In genomic region chr2:171159326-171160118, GRCh38 we compare ENCODE assay signal across 8 cellular contexts. TPM values are rescaled to one million over a fixed set of nuclear protein-coding genes. Genes with fewer than 3 reads are reported as not detected.
A peak's percentile ranks its signal among the peaks of the same experiment; 100 is the strongest.
DNase-seq lines count a peak whose midpoint lies in the region; ATAC-seq and TF ChIP-seq lines count a peak whose summit lies in the region.

No MANE protein-coding gene starts in this region.

- 0 to 1% methylated on average over 20 to 25 of the region's 38 CpGs for WGBS in mesodermal cell (ENCODE audit: insufficient coverage in 2 of 2), 2 experiments

- peak overlapping the region; percentile 90 for H3K27ac Mint-ChIP-seq in activated CD8-positive, alpha-beta memory T cell treated with anti-CD3 and anti-CD28 coated beads, Interleukin-2, amount 10 ng/mL, durations not matched to agents 7 days and 5 days

- DNase-seq in NCI-H748 (lab: John Stamatoyannopoulos, UW; ENCODE audit: unreplicated experiment): peak; percentile 72
- peak; percentile 63 for DNase-seq in activated CD8-positive, alpha-beta memory T cell treated with anti-CD3 and anti-CD28 coated beads, Interleukin-2, amount 10 ng/mL, durations not matched to agents 7 days and 5 days
- DNase-seq in stimulated activated CD8-positive, alpha-beta memory T cell treated with anti-CD3 and anti-CD28 coated beads, Interleukin-12 subunit alpha, Interleukin-12 subunit beta, amount 100 ng/mL, for 4 hours (ENCODE audit: low read depth): peak; percentile 22

- H3K36me3 Mint-ChIP-seq in activated CD8-positive, alpha-beta memory T cell treated with anti-CD3 and anti-CD28 coated beads, Interleukin-2, amount 10 ng/mL, durations not matched to agents 7 days and 5 days: peaks cover 3% of the 10 kb centered on the region

- H3K36me3 ChIP-seq in endocrine pancreas (ENCODE audit: control insufficient read depth, insufficient read depth, low read length): no peaks in the 10 kb centered on the region
- no peaks in the 10 kb centered on the region for H3K36me3 ChIP-seq in mesodermal cell (ENCODE audit: control insufficient read depth, insufficient read depth, low read length)

- H3K9me3 Mint-ChIP-seq in activated CD8-positive, alpha-beta memory T cell treated with anti-CD3 and anti-CD28 coated beads, Interleukin-2, amount 10 ng/mL, durations not matched to agents 7 days and 5 days (ENCODE audit: low read depth): no peaks in the 10 kb centered on the region

- H3K4me3 Mint-ChIP-seq in activated CD8-positive, alpha-beta memory T cell treated with anti-CD3 and anti-CD28 coated beads, Interleukin-2, amount 10 ng/mL, durations not matched to agents 7 days and 5 days: peak overlapping the region; percentile 91

- ATAC-seq in HG02885 (IDR thresholded peaks at IDR 0.05; ENCODE audit: poor library complexity, unreplicated experiment): peak; percentile 7
- ATAC-seq in activated CD8-positive, alpha-beta memory T cell treated with anti-CD3 and anti-CD28 coated beads, Interleukin-2, amount 10 ng/mL, durations not matched to agents 7 days and 5 days: peak; percentile 38
- no peak for ATAC-seq in HG03196 (IDR thresholded peaks at IDR 0.05; ENCODE audit: unreplicated experiment)

- H3K4me1 ChIP-seq in endocrine pancreas (ENCODE audit: control insufficient read depth, insufficient read depth, low read length) (peaks cover 13% of the 10 kb centered on the region), mesodermal cell (ENCODE audit: control insufficient read depth, insufficient read depth, low read length, poor library complexity, severe bottlenecking) (no peaks in the 10 kb centered on the region)

- H3K27me3 Mint-ChIP-seq in activated CD8-positive, alpha-beta memory T cell treated with anti-CD3 and anti-CD28 coated beads, Interleukin-2, amount 10 ng/mL, durations not matched to agents 7 days and 5 days: no peaks in the 10 kb centered on the region

- H3K27ac ChIP-seq in mesodermal cell (ENCODE audit: low read depth, low read length, severe bottlenecking): peak overlapping the region; percentile 97

- CTCF ChIA-PET in activated CD8-positive, alpha-beta memory T cell treated with anti-CD3 and anti-CD28 coated beads, Interleukin-2, amount 10 ng/mL, durations not matched to agents 7 days and 5 days (lab: Charles Lee): interaction anchor here (0.7 to 5.4 kb wide), 8 partner anchors 11 to 286 kb away, joined by 3 to 33 read pairs (median 8); partner anchors contain the start of gene GORASP2

- peak; percentile 62 for TF ChIP-seq CTCF in GM12873 (IDR thresholded peaks at IDR 0.05; ENCODE audit: insufficient read depth, low read depth, low read length, missing control alignments)

- H3K4me3 ChIP-seq in endocrine pancreas (ENCODE audit: control insufficient read depth, insufficient read depth, low read length) (peak overlapping the region; percentile 95), mesodermal cell (ENCODE audit: extremely low read depth, insufficient read depth, low read length, poor library complexity, severe bottlenecking) (peak overlapping the region; percentile 91)

- no peaks in the 10 kb centered on the region for H3K27me3 ChIP-seq in endocrine pancreas (ENCODE audit: control insufficient read depth, insufficient read depth, low read length)

- H3K9me3 ChIP-seq in endocrine pancreas (ENCODE audit: control insufficient read depth, low read length) (no peaks in the 10 kb centered on the region), mesodermal cell (ENCODE audit: control insufficient read depth, low read length) (no peaks in the 10 kb centered on the region)

- H3K4me1 Mint-ChIP-seq in activated CD8-positive, alpha-beta memory T cell treated with anti-CD3 and anti-CD28 coated beads, Interleukin-2, amount 10 ng/mL, durations not matched to agents 7 days and 5 days: peaks cover 61% of the 10 kb centered on the region

- peak overlapping the region; percentile 95 for H3K9ac ChIP-seq in endocrine pancreas (ENCODE audit: control insufficient read depth, insufficient read depth, low read length)

RNA-seq across cellular contexts. Expression of gene TLK1, which starts 1.2 kb away (rescaled TPM):
- 10 to 100 TPM; 81.3 to 83.2 TPM for total RNA-seq in activated CD8-positive, alpha-beta memory T cell treated with anti-CD3 and anti-CD28 coated beads, Interleukin-2, amount 10 ng/mL, durations not matched to agents 7 days and 5 days
- 24.5 TPM for polyA plus RNA-seq in mesodermal cell (2013, experiment 1 of 2)
- polyA plus RNA-seq in mesodermal cell (2013, experiment 2 of 2): 25.1 TPM

Comparison
In these comparisons a context has a peak if more than half of its experiments do, and no peak if none do; other contexts are left out.
1. DNase-seq: peak in every context shown above with its lines; median percentile 72 in NCI-H748; 63 in activated CD8-positive, alpha-beta memory T cell treated with anti-CD3 and anti-CD28 coated beads, Interleukin-2, amount 10 ng/mL, durations not matched to agents 7 days and 5 days; 22 in stimulated activated CD8-positive, alpha-beta memory T cell treated with anti-CD3 and anti-CD28 coated beads, Interleukin-12 subunit alpha, Interleukin-12 subunit beta, amount 100 ng/mL, for 4 hours.